Comparison of ENCODE assay signal across 1 cellular context in the genomic region with DNA sequence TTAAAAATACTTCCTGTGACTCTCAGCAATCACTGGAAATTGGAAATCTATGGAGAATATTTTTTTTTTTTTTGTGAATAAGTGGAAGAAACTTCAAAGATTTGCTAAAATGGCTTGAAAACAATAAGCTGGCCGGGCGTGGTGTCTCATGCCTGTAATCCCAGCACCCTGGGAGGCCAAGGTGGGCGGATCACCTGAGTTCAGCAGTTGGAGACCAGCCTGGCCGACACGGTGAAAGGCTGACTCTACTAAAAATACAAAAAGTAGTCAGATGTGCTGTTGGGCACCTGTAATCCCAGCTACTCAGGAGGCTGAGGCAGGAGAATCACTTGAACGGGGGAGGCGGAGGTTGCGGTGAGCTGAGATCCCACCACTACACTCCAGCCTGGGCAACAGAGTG.
TF ChIP-seq lines count a peak whose summit lies in the region.

No MANE protein-coding gene starts in this region.

TF ChIP-seq in Ishikawa, 13 proteins besides CTCF, POLR2A, EP300 and RAD21 (continued from another document):
- TF ChIP-seq, protein P1, sequence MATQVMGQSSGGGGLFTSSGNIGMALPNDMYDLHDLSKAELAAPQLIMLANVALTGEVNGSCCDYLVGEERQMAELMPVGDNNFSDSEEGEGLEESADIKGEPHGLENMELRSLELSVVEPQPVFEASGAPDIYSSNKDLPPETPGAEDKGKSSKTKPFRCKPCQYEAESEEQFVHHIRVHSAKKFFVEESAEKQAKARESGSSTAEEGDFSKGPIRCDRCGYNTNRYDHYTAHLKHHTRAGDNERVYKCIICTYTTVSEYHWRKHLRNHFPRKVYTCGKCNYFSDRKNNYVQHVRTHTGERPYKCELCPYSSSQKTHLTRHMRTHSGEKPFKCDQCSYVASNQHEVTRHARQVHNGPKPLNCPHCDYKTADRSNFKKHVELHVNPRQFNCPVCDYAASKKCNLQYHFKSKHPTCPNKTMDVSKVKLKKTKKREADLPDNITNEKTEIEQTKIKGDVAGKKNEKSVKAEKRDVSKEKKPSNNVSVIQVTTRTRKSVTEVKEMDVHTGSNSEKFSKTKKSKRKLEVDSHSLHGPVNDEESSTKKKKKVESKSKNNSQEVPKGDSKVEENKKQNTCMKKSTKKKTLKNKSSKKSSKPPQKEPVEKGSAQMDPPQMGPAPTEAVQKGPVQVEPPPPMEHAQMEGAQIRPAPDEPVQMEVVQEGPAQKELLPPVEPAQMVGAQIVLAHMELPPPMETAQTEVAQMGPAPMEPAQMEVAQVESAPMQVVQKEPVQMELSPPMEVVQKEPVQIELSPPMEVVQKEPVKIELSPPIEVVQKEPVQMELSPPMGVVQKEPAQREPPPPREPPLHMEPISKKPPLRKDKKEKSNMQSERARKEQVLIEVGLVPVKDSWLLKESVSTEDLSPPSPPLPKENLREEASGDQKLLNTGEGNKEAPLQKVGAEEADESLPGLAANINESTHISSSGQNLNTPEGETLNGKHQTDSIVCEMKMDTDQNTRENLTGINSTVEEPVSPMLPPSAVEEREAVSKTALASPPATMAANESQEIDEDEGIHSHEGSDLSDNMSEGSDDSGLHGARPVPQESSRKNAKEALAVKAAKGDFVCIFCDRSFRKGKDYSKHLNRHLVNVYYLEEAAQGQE (IDR thresholded peaks at IDR 0.05; ENCODE audit: low read depth), result no peak
